1 cellular context compared by ENCODE assay signal in genomic region chr18:58569490-58569911, GRCh38.
TF ChIP-seq lines count a peak whose summit lies in the region.

No MANE protein-coding gene starts in this region.

TF ChIP-seq in IMR-90, 13 proteins besides CTCF, POLR2A, EP300 and RAD21 (continued from another document):
- TF ChIP-seq, protein P1, sequence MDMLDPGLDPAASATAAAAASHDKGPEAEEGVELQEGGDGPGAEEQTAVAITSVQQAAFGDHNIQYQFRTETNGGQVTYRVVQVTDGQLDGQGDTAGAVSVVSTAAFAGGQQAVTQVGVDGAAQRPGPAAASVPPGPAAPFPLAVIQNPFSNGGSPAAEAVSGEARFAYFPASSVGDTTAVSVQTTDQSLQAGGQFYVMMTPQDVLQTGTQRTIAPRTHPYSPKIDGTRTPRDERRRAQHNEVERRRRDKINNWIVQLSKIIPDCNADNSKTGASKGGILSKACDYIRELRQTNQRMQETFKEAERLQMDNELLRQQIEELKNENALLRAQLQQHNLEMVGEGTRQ (IDR thresholded peaks at IDR 0.05; ENCODE audit: low read depth, low read length): no peak
- TF ChIP-seq RFX5 (IDR thresholded peaks at IDR 0.05; ENCODE audit: low read depth, low read length): no peak
- TF ChIP-seq, protein P2, sequence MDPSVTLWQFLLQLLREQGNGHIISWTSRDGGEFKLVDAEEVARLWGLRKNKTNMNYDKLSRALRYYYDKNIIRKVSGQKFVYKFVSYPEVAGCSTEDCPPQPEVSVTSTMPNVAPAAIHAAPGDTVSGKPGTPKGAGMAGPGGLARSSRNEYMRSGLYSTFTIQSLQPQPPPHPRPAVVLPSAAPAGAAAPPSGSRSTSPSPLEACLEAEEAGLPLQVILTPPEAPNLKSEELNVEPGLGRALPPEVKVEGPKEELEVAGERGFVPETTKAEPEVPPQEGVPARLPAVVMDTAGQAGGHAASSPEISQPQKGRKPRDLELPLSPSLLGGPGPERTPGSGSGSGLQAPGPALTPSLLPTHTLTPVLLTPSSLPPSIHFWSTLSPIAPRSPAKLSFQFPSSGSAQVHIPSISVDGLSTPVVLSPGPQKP (IDR thresholded peaks at IDR 0.05; ENCODE audit: borderline replicate concordance, low read depth, low read length): no peak
TF ChIP-seq in IMR-90: peak in this region for 1.
